In the genomic region with DNA sequence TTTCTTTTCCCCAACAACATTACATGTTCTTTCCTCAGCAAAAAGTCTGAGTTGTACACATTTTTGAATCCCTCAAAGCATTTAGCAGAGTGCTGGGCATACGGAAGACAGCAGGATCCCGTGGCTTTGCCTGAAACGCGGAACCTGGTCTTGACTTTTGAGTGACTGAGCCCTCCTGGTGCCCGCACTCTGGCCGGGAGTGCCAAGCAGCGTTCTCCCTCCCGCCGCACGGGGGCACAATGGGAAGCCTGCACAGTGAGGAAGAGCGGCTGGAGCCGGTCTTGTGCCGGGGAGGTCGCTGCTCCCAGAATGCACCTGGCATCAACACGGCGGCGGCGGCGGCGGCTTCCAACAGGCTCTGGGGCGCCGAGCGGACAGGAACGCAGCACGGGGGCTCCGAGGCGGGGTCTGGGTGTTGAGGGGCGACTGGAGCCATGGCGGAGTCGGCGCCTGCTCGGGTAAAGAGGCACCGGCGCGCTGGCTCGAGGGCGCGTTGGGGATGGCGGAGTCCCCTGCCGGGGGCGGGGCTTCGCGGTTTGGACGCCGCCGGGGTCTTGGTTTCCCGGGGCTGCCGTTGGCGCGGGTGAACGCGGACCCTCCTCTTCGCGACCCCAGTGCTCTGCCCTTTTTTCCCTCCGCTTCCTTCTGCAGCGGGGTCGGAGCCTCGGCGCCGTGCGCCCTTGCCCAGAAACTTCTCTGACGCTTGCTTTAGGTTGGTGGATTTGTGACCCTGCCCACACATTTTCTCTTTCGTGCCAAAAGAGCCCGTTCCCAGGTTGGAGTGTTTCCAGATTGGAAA, we compare ENCODE assay signal across 8 cellular contexts. TPM values are rescaled to one million over a fixed set of nuclear protein-coding genes. Genes with fewer than 3 reads are reported as not detected.
DNase-seq lines count a peak whose midpoint lies in the region; TF ChIP-seq lines count a peak whose summit lies in the region.

Gene ZNF212 (plus strand): TSS at position 307 of the 799 bp plus-strand sequence. CDS start 128 bp downstream, at position 435.

- 0 out of 2 replicates have a peak, but pooled peaks cover 1% of the 10 kb centered on the region for H3K27me3 ChIP-seq in H7 (ENCODE audit: control insufficient read depth, insufficient read depth, low read length)
- H3K27me3 ChIP-seq in neural progenitor cell, result peaks cover 31% of the 10 kb centered on the region

- peaks cover 11% of the 10 kb centered on the region for H3K9me3 Mint-ChIP-seq in neural progenitor cell

- H3K36me3 ChIP-seq in H7 (replicated peaks; ENCODE audit: control insufficient read depth, insufficient read depth, low read length) (no peaks in the 10 kb centered on the region; the same call in 1 of the 2 replicates), neural progenitor cell (no peaks in the 10 kb centered on the region)

- H3K4me2 ChIP-seq in neural progenitor cell, result peak within 1 kb of the TSS; percentile 99

- peak within 1 kb of the TSS; percentile 98 for H2AFZ ChIP-seq in neural progenitor cell (replicated peaks)

- peaks cover 12% of the 10 kb centered on the region for H4K20me1 ChIP-seq in neural progenitor cell (ENCODE audit: low read depth)

- H3K4me1 ChIP-seq in neural progenitor cell, result peaks cover 8% of the 10 kb centered on the region

- H3K4me3 ChIP-seq in H7 (ENCODE audit: insufficient read depth, low read depth, low read length) (peak within 1 kb of the TSS; percentile 92), fibroblast of villous mesenchyme (ENCODE audit: low read depth, low read length) (peak within 1 kb of the TSS; percentile 89), neural progenitor cell (peak within 1 kb of the TSS; percentile 96)

- H3K27ac Mint-ChIP-seq in neural progenitor cell, result peak within 1 kb of the TSS; percentile 92

- H3F3A ChIP-seq in neural progenitor cell (ENCODE audit: low read depth), result no peaks in the 10 kb centered on the region

- no peaks in the 10 kb centered on the region for H3K9me3 ChIP-seq in neural progenitor cell (ENCODE audit: low read depth)

- H3K36me3 Mint-ChIP-seq in neural progenitor cell, result peaks cover 15% of the 10 kb centered on the region

- H3K27me3 Mint-ChIP-seq in neural progenitor cell (ENCODE audit: insufficient read depth, low read depth), result peaks cover 4% of the 10 kb centered on the region

- H3K4me3 Mint-ChIP-seq in neural progenitor cell, result peak within 1 kb of the TSS; percentile 98

- TF ChIP-seq CTCF in fibroblast of villous mesenchyme (IDR thresholded peaks at IDR 0.05; ENCODE audit: insufficient read depth, low read depth, low read length) (peak; percentile 85), neural progenitor cell (IDR thresholded peaks at IDR 0.05) (peak; percentile 74)

- DNase-seq in G401 (ENCODE audit: low spot score), result peak; percentile 92
- DNase-seq in H7, result peak; percentile 98
- DNase-seq in M059J (ENCODE audit: low read depth), result peak; percentile 91
- peak; percentile 84 for DNase-seq in activated T-helper 9 cell treated with anti-CD3 and anti-CD28 coated beads, Interleukin-2, amount 50 U/mL, for 16 hours (ENCODE audit: low read depth)
- peak; percentile 86 for DNase-seq in fibroblast of villous mesenchyme (ENCODE audit: low read depth)
- peak; percentile 95 for DNase-seq in neural progenitor cell (ENCODE audit: low spot score)
- peak; percentile 85 for DNase-seq in stromal cell of bone marrow (ENCODE audit: low read depth)

- peaks cover 50% of the 10 kb centered on the region for H3K79me2 ChIP-seq in neural progenitor cell (ENCODE audit: low read depth)

- TF ChIP-seq POLR2A in Raji (IDR thresholded peaks at IDR 0.05; ENCODE audit: insufficient read depth, low read depth, low read length), result peak; percentile 70

- peaks cover 14% of the 10 kb centered on the region for H3K4me1 Mint-ChIP-seq in neural progenitor cell

- peak within 1 kb of the TSS; percentile 57 for H3K27ac ChIP-seq in neural progenitor cell

- in situ Hi-C loops in G401 (cut with HindIII; ENCODE audit: low sequenced_read_pairs), result no loop called here

- H3K9ac ChIP-seq in neural progenitor cell, result peak within 1 kb of the TSS; percentile 90

RNA-seq across cellular contexts. Expression of gene ZNF212, which starts in this region (rescaled TPM):
- total RNA-seq in G401 (2014; rRNA removed; shearing (Covaris generic)), result 11.6 and 15.9 TPM in 2 replicates
- 9.7 and 10.7 TPM in 2 replicates for total RNA-seq in H7 (2014; rRNA removed; shearing (Covaris generic))
- 7.5 and 9.6 TPM in 2 replicates for total RNA-seq in M059J (2014; rRNA removed; shearing (Covaris generic))
- 5.8 and 6.5 TPM in 2 replicates for total RNA-seq in fibroblast of villous mesenchyme
- 11.2 and 15.7 TPM in 2 replicates for total RNA-seq in neural progenitor cell (ENCODE audit: low replicate concordance)

Comparison
In these comparisons a context has a peak if more than half of its experiments do, and no peak if none do; other contexts are left out.
1. Peak in every context shown above with its lines: DNase-seq, H3K4me3 ChIP-seq and H3K27ac ChIP-seq.